ENCODE assay signal across 11 cellular contexts in genomic region chr10:1736972-1737221, GRCh38. TPM values are rescaled to one million over a fixed set of nuclear protein-coding genes. Genes with fewer than 3 reads are reported as not detected.
DNase-seq lines count a peak whose midpoint lies in the region; ATAC-seq and TF ChIP-seq lines count a peak whose summit lies in the region.
"Had no signal": no experiment of that assay in that cellular context is flagged by ENCODE, and none has a peak within 500 bp of the region (broad histone marks: within the 10 kb centered on the region; RNA-seq: fewer than 3 reads in every experiment).

No MANE protein-coding gene starts in this region.

- peak overlapping the region; percentile 50 for H3K4me3 Mint-ChIP-seq in activated T-cell treated with anti-CD3 and anti-CD28 coated beads, Interleukin-2, amount 50 U/mL, for 4 hours
- peak overlapping the region; percentile 79 for H3K4me3 Mint-ChIP-seq in WTC11

- CTCF ChIA-PET in WTC11 (lab: Charles Lee): interaction anchor here (0.7 to 3.6 kb wide), 10 partner anchors 15 to 627 kb away, joined by 3 to 22 read pairs (median 4); no protein-coding TSS in a partner anchor

- no peaks in the 10 kb centered on the region for H3K36me3 Mint-ChIP-seq in activated T-cell treated with anti-CD3 and anti-CD28 coated beads, Interleukin-2, amount 50 U/mL, for 4 hours (ENCODE audit: insufficient read depth)
- H3K36me3 Mint-ChIP-seq in WTC11: no peaks in the 10 kb centered on the region
- H3K36me3 Mint-ChIP-seq: immature natural killer cell had no signal

- H3K9me3 Mint-ChIP-seq in activated T-cell treated with anti-CD3 and anti-CD28 coated beads, Interleukin-2, amount 50 U/mL, for 4 hours: no peaks in the 10 kb centered on the region
- no peaks in the 10 kb centered on the region for H3K9me3 Mint-ChIP-seq in WTC11

- ATAC-seq in activated T-cell treated with anti-CD3 and anti-CD28 coated beads, Interleukin-2, amount 50 U/mL, for 4 hours: peak in 1 of 2 donors; percentile 21
- ATAC-seq in WTC11: no peak
- no peak for ATAC-seq in left lung
- no peak for ATAC-seq in thoracic aorta (ENCODE audit: insufficient number of reproducible peaks, low FRiP score, low read depth)
- ATAC-seq in left colon: no peak
- ATAC-seq in HG02970 (IDR thresholded peaks at IDR 0.05; ENCODE audit: low FRiP score, unreplicated experiment): no peak

- no peak overlapping the region for H3K27ac ChIP-seq in left lung
- H3K27ac ChIP-seq in thoracic aorta: no peak overlapping the region

- H3K27me3 ChIP-seq in left lung (peaks cover 53 to 100% of the 10 kb centered on the region in 2 donors), thoracic aorta (replicated peaks; ENCODE audit: insufficient read depth) (peaks cover 6% of the 10 kb centered on the region)

- H3K27ac Mint-ChIP-seq in WTC11: no peak overlapping the region
- H3K27ac Mint-ChIP-seq: immature natural killer cell had no signal

- no peaks in the 10 kb centered on the region for H3K9me3 ChIP-seq in left lung
- no peaks in the 10 kb centered on the region for H3K9me3 ChIP-seq in thoracic aorta

- POLR2A ChIA-PET in WTC11 (lab: Charles Lee): interaction anchor here (0.9 to 1.4 kb wide), 4 partner anchors 16 to 598 kb away, joined by 3 to 4 read pairs (median 3); no protein-coding TSS in a partner anchor

- intact Hi-C loops in left lung (cut with DNase I) (no loop called here), left colon (cut with DNase I, micrococcal nuclease) (no loop called here)

- H3K36me3 ChIP-seq in left lung (no peaks in the 10 kb centered on the region), thoracic aorta (no peaks in the 10 kb centered on the region)

- DNase-seq in activated T-cell treated with anti-CD3 and anti-CD28 coated beads, Interleukin-2, amount 50 U/mL, for 4 hours: no peak
- DNase-seq in activated T-cell treated with anti-CD3 and anti-CD28 coated beads, Interleukin-2, amount 50 U/mL, for 48 hours: no peak
- DNase-seq in WTC11 (ENCODE audit: low spot score): no peak
- peak in 1 of 2 donors; percentile 56 for DNase-seq in left lung
- DNase-seq in thoracic aorta (ENCODE audit: low spot score): no peak
- no peak for DNase-seq in left colon
- no peak for DNase-seq in activated CD8-positive, alpha-beta memory T cell treated with anti-CD3 and anti-CD28 coated beads, Interleukin-2, amount 50 U/mL, for 48 hours
- DNase-seq: activated gamma-delta T cell, immature natural killer cell had no signal

- peaks cover 22% of the 10 kb centered on the region for H3K4me1 Mint-ChIP-seq in activated T-cell treated with anti-CD3 and anti-CD28 coated beads, Interleukin-2, amount 50 U/mL, for 4 hours (ENCODE audit: low read depth)
- H3K4me1 Mint-ChIP-seq in WTC11: peaks cover 33% of the 10 kb centered on the region
- H3K4me1 Mint-ChIP-seq: immature natural killer cell had no signal

- H3K4me3 ChIP-seq in left lung: peak overlapping the region; percentile 1 to 3
- H3K4me3 ChIP-seq in thoracic aorta: peak overlapping the region; percentile 11

- H3K4me1 ChIP-seq in left lung (peaks cover 0 to 8% of the 10 kb centered on the region in 2 donors), thoracic aorta (ENCODE audit: control insufficient read depth in 1 of 2, low read depth in 2 of 2) (no peaks in the 10 kb centered on the region)

- no peak for TF ChIP-seq CTCF in WTC11 (IDR thresholded peaks at IDR 0.05)
- no peak for TF ChIP-seq CTCF in left lung (IDR thresholded peaks at IDR 0.05)
- TF ChIP-seq CTCF in thoracic aorta (IDR thresholded peaks at IDR 0.05): no peak

- H3K27me3 Mint-ChIP-seq in activated T-cell treated with anti-CD3 and anti-CD28 coated beads, Interleukin-2, amount 50 U/mL, for 4 hours (ENCODE audit: low read depth): peaks cover 83% of the 10 kb centered on the region
- peaks cover 65% of the 10 kb centered on the region for H3K27me3 Mint-ChIP-seq in WTC11 (ENCODE audit: low read depth)

TF ChIP-seq in WTC11, 78 proteins besides CTCF, POLR2A, EP300 and RAD21 (continues in another document):
- TF ChIP-seq SMAD3 (CRISPR knock-in tag; IDR thresholded peaks at IDR 0.05; ENCODE audit: borderline replicate concordance) (no peak), NR1H2 (CRISPR knock-in tag; IDR thresholded peaks at IDR 0.05) (no peak), GRHL2 (CRISPR knock-in tag; IDR thresholded peaks at IDR 0.05; ENCODE audit: insufficient replicate concordance, severe bottlenecking) (no peak), ZBTB21 (CRISPR knock-in tag; IDR thresholded peaks at IDR 0.05; ENCODE audit: borderline replicate concordance) (no peak), ZNF416 (CRISPR knock-in tag; IDR thresholded peaks at IDR 0.05) (no peak), ZNF512 (CRISPR knock-in tag; IDR thresholded peaks at IDR 0.05; ENCODE audit: borderline replicate concordance) (no peak), ESRRA (CRISPR knock-in tag; IDR thresholded peaks at IDR 0.05; ENCODE audit: borderline replicate concordance) (no peak), ATF2 (CRISPR knock-in tag; IDR thresholded peaks at IDR 0.05; ENCODE audit: borderline replicate concordance, low read depth) (no peak), MAX (CRISPR knock-in tag; IDR thresholded peaks at IDR 0.05) (no peak), SP1 (CRISPR knock-in tag; conservative IDR thresholded peaks at IDR 0.05) (no peak), RORB (CRISPR knock-in tag; IDR thresholded peaks at IDR 0.05) (no peak), PRDM15 (CRISPR knock-in tag; IDR thresholded peaks at IDR 0.05) (no peak), ZMAT4 (CRISPR knock-in tag; IDR thresholded peaks at IDR 0.05) (no peak), ELF4 (CRISPR knock-in tag; IDR thresholded peaks at IDR 0.05; ENCODE audit: low read depth) (no peak), TEAD1 (CRISPR knock-in tag; IDR thresholded peaks at IDR 0.05) (no peak)

RNA-seq across cellular contexts. Expression of gene ADARB2, which starts 0.4 kb away (rescaled TPM):
- under 1 TPM in 2 of 3 donors, not detected in 1; 0.03 to 0.05 TPM for total RNA-seq in activated T-cell treated with anti-CD3 and anti-CD28 coated beads, Interleukin-2, amount 50 U/mL, for 4 hours
- total RNA-seq in WTC11 (2021) (3.3 to 4.9 TPM (median 3.7 TPM) in 3 replicates), left lung (under 1 TPM; 0.76 to 0.92 TPM), thoracic aorta (1 to 10 TPM in 1 of 2 donors, under 1 TPM in 1; 0.71 to 3.1 TPM), left colon (under 1 TPM; 0.21 to 0.73 TPM)
- total RNA-seq: dermis microvascular lymphatic vessel endothelial cell had no signal
